23 cellular contexts compared by ENCODE assay signal in the genomic region with DNA sequence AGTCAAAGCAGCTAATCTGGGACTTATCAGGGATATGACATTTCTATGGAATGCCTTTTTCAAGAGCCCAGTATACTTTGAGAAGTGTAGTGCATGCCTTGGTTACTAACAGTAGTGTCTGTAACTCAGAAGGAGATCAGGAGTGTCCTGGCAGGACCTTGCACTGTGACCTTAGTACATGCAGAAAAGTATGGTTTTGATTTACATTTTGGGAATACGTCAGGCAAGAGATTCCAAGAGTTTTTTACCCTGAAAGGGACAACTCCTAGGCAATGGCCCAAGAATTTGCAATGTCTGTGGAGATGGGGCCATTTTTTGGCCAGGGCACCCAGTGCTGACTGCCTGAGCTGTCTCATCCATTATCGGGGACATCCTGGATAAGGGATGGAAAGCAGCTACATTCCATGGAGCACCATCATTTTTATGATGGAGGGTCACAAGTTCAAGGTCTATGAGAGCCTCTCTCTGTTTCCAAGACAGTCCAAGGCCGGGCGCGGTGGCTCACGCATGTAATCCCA.
DNase-seq lines count a peak whose midpoint lies in the region; ATAC-seq and TF ChIP-seq lines count a peak whose summit lies in the region.
"Had no signal": no experiment of that assay in that cellular context is flagged by ENCODE, and none has a peak within 500 bp of the region (broad histone marks: within the 10 kb centered on the region; RNA-seq: fewer than 3 reads in every experiment).

No MANE protein-coding gene starts in this region.

- H3K36me3 ChIP-seq in SK-N-SH (replicated peaks in 1 of 2; ENCODE audit: control insufficient read depth in 1 of 2, insufficient read depth in 2 of 2, low read length in 1 of 2) (no peaks in the 10 kb centered on the region), rectal smooth muscle tissue (ENCODE audit: control insufficient read depth, insufficient read depth, low read length) (no peaks in the 10 kb centered on the region), spleen (no peaks in the 10 kb centered on the region)
- H3K36me3 ChIP-seq: breast epithelium had no signal

- peaks cover 30% of the 10 kb centered on the region for H3F3A ChIP-seq in SK-N-SH (replicated peaks; ENCODE audit: insufficient read depth)

- no peaks in the 10 kb centered on the region for H4K20me1 ChIP-seq in SK-N-SH (ENCODE audit: insufficient read depth)

- DNase-seq in AG09309 (ENCODE audit: low read depth), result peak; percentile 81
- DNase-seq in SK-N-SH, result no peak
- DNase-seq in fibroblast of pulmonary artery (ENCODE audit: low read depth), result peak; percentile 68
- no peak for DNase-seq in spleen
- no peak for DNase-seq in left colon
- DNase-seq in iPS-NIHi7 (ENCODE audit: extremely low spot score), result no peak
- DNase-seq: activated CD8-positive, alpha-beta T cell treated with anti-CD3 and anti-CD28 coated beads, Interleukin-2, amount 10 ng/mL, durations not matched to agents 7 days and 5 days; activated effector memory CD4-positive, alpha-beta T cell treated with anti-CD3 and anti-CD28 coated beads, Interleukin-2, amount 50 U/mL, for 16 hours; AML-193; effector CD8-positive, alpha-beta T cell; glutamatergic neuron; Karpas-422; kidney glomerular epithelial cell; NCI-H1694 treated with DMSO at 0.1 percent for 48 hours; NCI-H524; OCI-M1; stimulated activated CD4-positive, alpha-beta T cell treated with anti-CD3 and anti-CD28 coated beads, Interleukin-2, amount 100 ng/mL, for 48 hours had no signal

- H3K27me3 ChIP-seq in SK-N-SH (ENCODE audit: insufficient read depth) (no peaks in the 10 kb centered on the region), rectal smooth muscle tissue (ENCODE audit: control insufficient read depth, insufficient read depth, low read length) (no peaks in the 10 kb centered on the region), spleen (replicated peaks in 1 of 7) (peaks cover 0 to 3% (median 0%) of the 10 kb centered on the region in 7 donors)
- H3K27me3 ChIP-seq: breast epithelium had no signal

- TF ChIP-seq EP300 in SK-N-SH (IDR thresholded peaks at IDR 0.05; ENCODE audit: borderline replicate concordance in 1 of 2, low read depth in 1 of 2, low read length in 1 of 2), result peak in 1 of 2 experiments; percentile 87; a peak in 2 of 4 replicates

- TF ChIP-seq POLR2A in spleen (IDR thresholded peaks at IDR 0.05), result no peak

- TF ChIP-seq RAD21 in SK-N-SH (IDR thresholded peaks at IDR 0.05; ENCODE audit: low read length), result no peak

- H3K9me2 ChIP-seq in SK-N-SH, result no peaks in the 10 kb centered on the region

- POLR2A ChIA-PET in SK-N-SH (lab: Yijun Ruan, JAX), result no interaction called here

- no peaks in the 10 kb centered on the region for H3K79me2 ChIP-seq in SK-N-SH (ENCODE audit: insufficient read depth)

- H3K4me3 ChIP-seq in AG09309 (ENCODE audit: control insufficient read depth, low read depth, low read length) (no peak overlapping the region), SK-N-SH (ENCODE audit: low read depth in 2 of 2, low read length in 1 of 2) (no peak overlapping the region), fibroblast of pulmonary artery (replicated peaks; ENCODE audit: low read depth, low read length) (no peak overlapping the region), rectal smooth muscle tissue (ENCODE audit: low read length) (no peak overlapping the region), spleen (no peak overlapping the region)
- H3K4me3 ChIP-seq: breast epithelium had no signal

- ATAC-seq in left colon (no peak), GM19452 (IDR thresholded peaks at IDR 0.05; ENCODE audit: unreplicated experiment) (no peak)
- ATAC-seq: activated CD8-positive, alpha-beta T cell treated with anti-CD3 and anti-CD28 coated beads, Interleukin-2, amount 10 ng/mL, durations not matched to agents 7 days and 5 days; HCT116 had no signal

- TF ChIP-seq CTCF in AG09309 (IDR thresholded peaks at IDR 0.05; ENCODE audit: control insufficient read depth, insufficient read depth, low read depth, low read length, missing control alignments) (no peak), SK-N-SH (IDR thresholded peaks at IDR 0.05) (no peak), fibroblast of pulmonary artery (IDR thresholded peaks at IDR 0.05; ENCODE audit: low read length, missing control alignments) (no peak), spleen (IDR thresholded peaks at IDR 0.05 in 8 of 11, conservative IDR thresholded peaks at IDR 0.05 in 3 of 11) (no peak)

- CTCF ChIA-PET in SK-N-SH (lab: Yijun Ruan, JAX), result interaction anchor here (1.4 kb wide), 1 partner anchor 80 kb away, joined by 7 read pairs; a partner anchor contains a TSS

- intact Hi-C loops in spleen (cut with DNase I; ENCODE audit: low total_unique reads) (no loop called here), left colon (cut with DNase I, micrococcal nuclease) (no loop called here)

- H3K4me1 ChIP-seq in SK-N-SH (ENCODE audit: control insufficient read depth in 1 of 2, insufficient read depth in 2 of 2, low read depth in 1 of 2, low read length in 1 of 2) (peaks cover 2 to 14% of the 10 kb centered on the region in 2 experiments; a peak in 2 of 4 replicates), rectal smooth muscle tissue (ENCODE audit: control insufficient read depth, insufficient read depth, low read length) (peaks cover 6% of the 10 kb centered on the region), spleen (no peaks in the 10 kb centered on the region)
- H3K4me1 ChIP-seq: breast epithelium had no signal

- H3K9ac ChIP-seq in SK-N-SH (no peak overlapping the region; the same call in 1 of the 2 replicates), rectal smooth muscle tissue (ENCODE audit: low read length) (no peak overlapping the region)

- H3K4me2 ChIP-seq in SK-N-SH, result peak overlapping the region; percentile 67

- H3K27ac ChIP-seq in SK-N-SH (ENCODE audit: low read depth in 2 of 2, low read length in 1 of 2) (peak overlapping the region; percentile 58 to 84; a peak in 3 of 4 replicates), rectal smooth muscle tissue (ENCODE audit: low read depth, low read length) (peak overlapping the region; percentile 50), spleen (no peak overlapping the region)
- H3K27ac ChIP-seq: HL-60, VCaP had no signal

- WGBS in SK-N-SH (ENCODE audit: low lambda C conversion rate), result 68% methylated on average over 6 of the region's 6 CpGs
- WGBS in spleen, 5 donors, result 74 to 92% (median 85%) methylated on average over 6 of the region's 6 CpGs

- H3K9me3 ChIP-seq in SK-N-SH (no peaks in the 10 kb centered on the region), spleen (no peaks in the 10 kb centered on the region)
- H3K9me3 ChIP-seq: breast epithelium had no signal

- no peak overlapping the region for H2AFZ ChIP-seq in SK-N-SH (ENCODE audit: low read depth)

TF ChIP-seq in SK-N-SH, 30 proteins besides CTCF, POLR2A, EP300 and RAD21 (continues in another document):
- TF ChIP-seq JUND (IDR thresholded peaks at IDR 0.05), result peak; percentile 62
- TF ChIP-seq, protein P1, sequence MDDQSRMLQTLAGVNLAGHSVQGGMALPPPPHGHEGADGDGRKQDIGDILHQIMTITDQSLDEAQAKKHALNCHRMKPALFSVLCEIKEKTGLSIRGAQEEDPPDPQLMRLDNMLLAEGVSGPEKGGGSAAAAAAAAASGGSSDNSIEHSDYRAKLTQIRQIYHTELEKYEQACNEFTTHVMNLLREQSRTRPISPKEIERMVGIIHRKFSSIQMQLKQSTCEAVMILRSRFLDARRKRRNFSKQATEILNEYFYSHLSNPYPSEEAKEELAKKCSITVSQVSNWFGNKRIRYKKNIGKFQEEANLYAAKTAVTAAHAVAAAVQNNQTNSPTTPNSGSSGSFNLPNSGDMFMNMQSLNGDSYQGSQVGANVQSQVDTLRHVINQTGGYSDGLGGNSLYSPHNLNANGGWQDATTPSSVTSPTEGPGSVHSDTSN (IDR thresholded peaks at IDR 0.05), result peak; percentile 91
- TF ChIP-seq, protein P2, sequence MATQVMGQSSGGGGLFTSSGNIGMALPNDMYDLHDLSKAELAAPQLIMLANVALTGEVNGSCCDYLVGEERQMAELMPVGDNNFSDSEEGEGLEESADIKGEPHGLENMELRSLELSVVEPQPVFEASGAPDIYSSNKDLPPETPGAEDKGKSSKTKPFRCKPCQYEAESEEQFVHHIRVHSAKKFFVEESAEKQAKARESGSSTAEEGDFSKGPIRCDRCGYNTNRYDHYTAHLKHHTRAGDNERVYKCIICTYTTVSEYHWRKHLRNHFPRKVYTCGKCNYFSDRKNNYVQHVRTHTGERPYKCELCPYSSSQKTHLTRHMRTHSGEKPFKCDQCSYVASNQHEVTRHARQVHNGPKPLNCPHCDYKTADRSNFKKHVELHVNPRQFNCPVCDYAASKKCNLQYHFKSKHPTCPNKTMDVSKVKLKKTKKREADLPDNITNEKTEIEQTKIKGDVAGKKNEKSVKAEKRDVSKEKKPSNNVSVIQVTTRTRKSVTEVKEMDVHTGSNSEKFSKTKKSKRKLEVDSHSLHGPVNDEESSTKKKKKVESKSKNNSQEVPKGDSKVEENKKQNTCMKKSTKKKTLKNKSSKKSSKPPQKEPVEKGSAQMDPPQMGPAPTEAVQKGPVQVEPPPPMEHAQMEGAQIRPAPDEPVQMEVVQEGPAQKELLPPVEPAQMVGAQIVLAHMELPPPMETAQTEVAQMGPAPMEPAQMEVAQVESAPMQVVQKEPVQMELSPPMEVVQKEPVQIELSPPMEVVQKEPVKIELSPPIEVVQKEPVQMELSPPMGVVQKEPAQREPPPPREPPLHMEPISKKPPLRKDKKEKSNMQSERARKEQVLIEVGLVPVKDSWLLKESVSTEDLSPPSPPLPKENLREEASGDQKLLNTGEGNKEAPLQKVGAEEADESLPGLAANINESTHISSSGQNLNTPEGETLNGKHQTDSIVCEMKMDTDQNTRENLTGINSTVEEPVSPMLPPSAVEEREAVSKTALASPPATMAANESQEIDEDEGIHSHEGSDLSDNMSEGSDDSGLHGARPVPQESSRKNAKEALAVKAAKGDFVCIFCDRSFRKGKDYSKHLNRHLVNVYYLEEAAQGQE (IDR thresholded peaks at IDR 0.05; ENCODE audit: low read depth, low read length), result peak; percentile 64; the same call in 1 of the 2 replicates
- no peak for TF ChIP-seq SMC3 (IDR thresholded peaks at IDR 0.05; ENCODE audit: low read depth, low read length)
- no peak for TF ChIP-seq GATA2 (CRISPR knock-in tag; IDR thresholded peaks at IDR 0.05)
- peak; percentile 96 for TF ChIP-seq NFIC (IDR thresholded peaks at IDR 0.05; ENCODE audit: borderline replicate concordance)
- TF ChIP-seq FOSL2 (IDR thresholded peaks at IDR 0.05; ENCODE audit: borderline replicate concordance, low read depth), result peak; percentile 42; the same call in 1 of the 2 replicates
- peak; percentile 25; the same call in 1 of the 2 replicates for TF ChIP-seq POLR2AphosphoS5 (IDR thresholded peaks at IDR 0.05; ENCODE audit: low read depth, low read length)
- no peak for TF ChIP-seq CHD2 (IDR thresholded peaks at IDR 0.05; ENCODE audit: low read length, partially characterized antibody)
- no peak for TF ChIP-seq TAF1 (IDR thresholded peaks at IDR 0.05; ENCODE audit: borderline replicate concordance, low read depth, low read length)
- TF ChIP-seq RCOR1 (IDR thresholded peaks at IDR 0.05; ENCODE audit: low read length), result no peak
- peak; percentile 41; the same call in 1 of the 2 replicates for TF ChIP-seq YY1 (IDR thresholded peaks at IDR 0.05; ENCODE audit: low read depth)

Comparison
In these comparisons a context has a peak if more than half of its experiments do, and no peak if none do; other contexts are left out.
1. DNase-seq: peak in AG09309 (single experiment) and fibroblast of pulmonary artery (single experiment); none in SK-N-SH (single experiment), spleen (single experiment), left colon (0 of 2) and iPS-NIHi7 (single experiment).
2. H3K27ac ChIP-seq: peak in SK-N-SH (2 of 2) and rectal smooth muscle tissue (single experiment); none in spleen (0 of 8).